ENCODE assay signal across 1 cellular context in genomic region chr3:98550833-98551232, GRCh38.
TF ChIP-seq lines count a peak whose summit lies in the region.

No MANE protein-coding gene starts in this region.

TF ChIP-seq in K562, 482 proteins besides CTCF, POLR2A, EP300 and RAD21:
- TF ChIP-seq MITF (IDR thresholded peaks at IDR 0.05) (no peak), KDM5B (IDR thresholded peaks at IDR 0.05; ENCODE audit: insufficient replicate concordance, low read depth, low read length) (no peak), SMARCA5 (IDR thresholded peaks at IDR 0.05) (no peak), ZNF655 (CRISPR knock-in tag; IDR thresholded peaks at IDR 0.05) (no peak), ZNF12 (CRISPR knock-in tag; IDR thresholded peaks at IDR 0.05) (no peak), KLF16 (IDR thresholded peaks at IDR 0.05) (no peak), ZNF57 (CRISPR knock-in tag; IDR thresholded peaks at IDR 0.05) (no peak), DLX4 (CRISPR knock-in tag; IDR thresholded peaks at IDR 0.05) (no peak), EZH2 (IDR thresholded peaks at IDR 0.05; ENCODE audit: borderline replicate concordance, low read depth, low read length) (no peak), NR1H2 (CRISPR knock-in tag; IDR thresholded peaks at IDR 0.05) (no peak), EGR1 (conservative IDR thresholded peaks at IDR 0.05) (no peak), PML (IDR thresholded peaks at IDR 0.05; ENCODE audit: low read length) (no peak), ZNF347 (CRISPR knock-in tag; IDR thresholded peaks at IDR 0.05; ENCODE audit: low read depth) (no peak), MYBL2 (IDR thresholded peaks at IDR 0.05; ENCODE audit: low read depth) (no peak), MYBL2 (CRISPR knock-in tag; IDR thresholded peaks at IDR 0.05; ENCODE audit: borderline replicate concordance) (no peak), ZNF140 (CRISPR knock-in tag; IDR thresholded peaks at IDR 0.05) (no peak)
- TF ChIP-seq, protein P1, sequence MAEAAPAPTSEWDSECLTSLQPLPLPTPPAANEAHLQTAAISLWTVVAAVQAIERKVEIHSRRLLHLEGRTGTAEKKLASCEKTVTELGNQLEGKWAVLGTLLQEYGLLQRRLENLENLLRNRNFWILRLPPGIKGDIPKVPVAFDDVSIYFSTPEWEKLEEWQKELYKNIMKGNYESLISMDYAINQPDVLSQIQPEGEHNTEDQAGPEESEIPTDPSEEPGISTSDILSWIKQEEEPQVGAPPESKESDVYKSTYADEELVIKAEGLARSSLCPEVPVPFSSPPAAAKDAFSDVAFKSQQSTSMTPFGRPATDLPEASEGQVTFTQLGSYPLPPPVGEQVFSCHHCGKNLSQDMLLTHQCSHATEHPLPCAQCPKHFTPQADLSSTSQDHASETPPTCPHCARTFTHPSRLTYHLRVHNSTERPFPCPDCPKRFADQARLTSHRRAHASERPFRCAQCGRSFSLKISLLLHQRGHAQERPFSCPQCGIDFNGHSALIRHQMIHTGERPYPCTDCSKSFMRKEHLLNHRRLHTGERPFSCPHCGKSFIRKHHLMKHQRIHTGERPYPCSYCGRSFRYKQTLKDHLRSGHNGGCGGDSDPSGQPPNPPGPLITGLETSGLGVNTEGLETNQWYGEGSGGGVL (CRISPR knock-in tag; IDR thresholded peaks at IDR 0.05), result no peak
